ENCODE assay signal across 9 cellular contexts in the genomic region with DNA sequence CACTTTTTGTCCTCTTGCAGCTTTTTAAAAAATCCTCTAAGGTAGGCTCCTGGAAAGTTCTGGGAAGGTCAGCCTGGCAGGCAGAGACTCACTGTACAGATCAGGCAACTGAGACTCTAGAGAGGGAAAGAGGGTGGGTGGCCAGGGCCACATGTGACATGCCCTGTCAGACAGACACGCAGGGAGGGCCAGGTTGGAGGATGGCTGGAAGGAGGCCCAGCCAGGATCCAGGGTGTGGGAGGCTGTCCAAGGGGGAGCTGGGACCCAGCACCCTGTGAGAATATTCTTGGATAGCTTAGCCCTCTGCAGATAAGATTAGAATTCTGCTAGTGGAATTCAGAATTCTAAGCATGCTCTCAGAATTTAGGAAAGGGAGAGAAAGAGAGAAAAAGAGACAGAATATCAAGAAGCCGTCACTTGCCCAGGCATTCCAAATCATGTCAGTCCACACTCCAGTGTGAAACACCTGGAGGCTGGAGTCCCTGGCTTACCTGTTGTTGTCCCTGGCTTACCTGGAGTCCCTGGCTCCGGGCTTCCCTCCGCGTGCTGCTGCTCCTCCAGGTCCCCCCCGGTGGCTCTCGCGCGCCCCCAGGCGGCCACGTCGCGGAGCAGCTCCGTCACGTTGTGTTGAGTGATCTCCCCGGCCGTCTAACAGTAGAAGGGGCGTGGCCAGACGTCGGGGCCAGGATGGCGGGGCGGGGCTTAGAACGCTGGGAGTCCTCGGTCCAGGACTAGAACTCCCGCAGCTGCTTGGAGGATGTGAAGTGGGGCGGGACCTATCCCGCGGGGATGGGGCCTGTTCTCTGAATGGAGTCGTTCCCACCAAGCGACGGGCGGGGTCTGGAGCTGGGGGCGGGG. TPM values are rescaled to one million over a fixed set of nuclear protein-coding genes. Genes with fewer than 3 reads are reported as not detected.
A peak's percentile ranks its signal among the peaks of the same experiment; 100 is the strongest.
DNase-seq lines count a peak whose midpoint lies in the region; ATAC-seq, FAIRE-seq and TF ChIP-seq lines count a peak whose summit lies in the region.
"Had no signal": no experiment of that assay in that cellular context is flagged by ENCODE, and none has a peak within 500 bp of the region (broad histone marks: within the 10 kb centered on the region; RNA-seq: fewer than 3 reads in every experiment).

No MANE protein-coding gene starts in this region.

- H3K36me3 ChIP-seq in DND-41 (ENCODE audit: insufficient read depth, low read length) (no peaks in the 10 kb centered on the region), mammary epithelial cell (ENCODE audit: insufficient read depth, low read length) (no peaks in the 10 kb centered on the region), kidney (ENCODE audit: control insufficient read depth in 1 of 2, insufficient read depth in 2 of 2, low read length in 2 of 2) (no peaks in the 10 kb centered on the region)

- intact Hi-C loops in mammary epithelial cell (cut with micrococcal nuclease) (loop anchor here (1.0 to 5.0 kb wide), 3 partner anchors 14 to 278 kb away; no protein-coding TSS in a partner anchor), kidney (cut with DNase I) (no loop called here)

- FAIRE-seq in kidney (lab: Jason Lieb, UNC) = no peak

- in situ Hi-C loops in mammary epithelial cell (cut with MboI; ENCODE audit: low sequenced_read_pairs in 2 of 2) = no loop called here

- H3K4me1 ChIP-seq in DND-41 (ENCODE audit: insufficient read depth, low read length) = no peaks in the 10 kb centered on the region
- peaks cover 18% of the 10 kb centered on the region for H3K4me1 ChIP-seq in mammary epithelial cell (ENCODE audit: insufficient read depth, low read length)
- H3K4me1 ChIP-seq in kidney (ENCODE audit: control insufficient read depth in 1 of 2, insufficient read depth in 1 of 2, low read depth in 1 of 2, low read length in 2 of 2) = no peaks in the 10 kb centered on the region

- ATAC-seq in DND-41 (ENCODE audit: insufficient read depth, low read depth) (peak; percentile 96), HG03159 (IDR thresholded peaks at IDR 0.05; ENCODE audit: unreplicated experiment) (peak; percentile 86), HG03025 (IDR thresholded peaks at IDR 0.05; ENCODE audit: low FRiP score, unreplicated experiment) (no peak)

- 6% methylated on average over 5 of the region's 33 CpGs for WGBS in mammary epithelial cell (ENCODE audit: low coverage, missing lambda C conversion rate)

- dilution Hi-C loops in mammary epithelial cell (cut with HindIII; ENCODE audit: low sequenced_read_pairs) = no loop called here

- H3K27me3 ChIP-seq in DND-41 (ENCODE audit: insufficient read depth, low read length, poor library complexity) (peaks cover under 1% of the 10 kb centered on the region), mammary epithelial cell (ENCODE audit: insufficient read depth, low read length) (peaks cover 2% of the 10 kb centered on the region)

- H3K9me3 ChIP-seq in DND-41 (ENCODE audit: insufficient read depth, low read length, severe bottlenecking) = no peaks in the 10 kb centered on the region
- H3K9me3 ChIP-seq in mammary epithelial cell (replicated peaks; ENCODE audit: insufficient read depth, low read length) = no peaks in the 10 kb centered on the region
- no peaks in the 10 kb centered on the region for H3K9me3 ChIP-seq in kidney (ENCODE audit: control insufficient read depth in 1 of 2, low read length in 2 of 2)

- H3K4me2 ChIP-seq in DND-41 (ENCODE audit: insufficient read depth, low read length) = no peak overlapping the region
- no peak overlapping the region for H3K4me2 ChIP-seq in mammary epithelial cell (ENCODE audit: insufficient read depth, low read depth, low read length)

- CTCF ChIA-PET in mammary epithelial cell (lab: Charles Lee; ENCODE audit: low non-redundant PET) = interaction anchor here (0.8 kb wide), 1 partner anchor 14 kb away, joined by 4 read pairs; no protein-coding TSS in a partner anchor

- H3K27ac ChIP-seq in DND-41 (ENCODE audit: low read length) (no peak overlapping the region), mammary epithelial cell (ENCODE audit: insufficient read depth, low read depth, low read length) (no peak overlapping the region), kidney (ENCODE audit: low read depth in 2 of 2, low read length in 2 of 2) (no peak overlapping the region)
- H3K27ac ChIP-seq: epithelial cell of prostate had no signal

- H3K9ac ChIP-seq in DND-41 (ENCODE audit: low read depth, low read length) (no peak overlapping the region), mammary epithelial cell (ENCODE audit: insufficient read depth, low read length) (no peak overlapping the region), kidney (ENCODE audit: low read length in 2 of 2) (no peak overlapping the region)

- no peaks in the 10 kb centered on the region for H4K20me1 ChIP-seq in DND-41 (ENCODE audit: insufficient read depth, low read length)
- H4K20me1 ChIP-seq in mammary epithelial cell (ENCODE audit: insufficient read depth, low read length) = no peaks in the 10 kb centered on the region

- DNase-seq in DND-41 = peak; percentile 93
- DNase-seq in NCI-H446 treated with DMSO at 0.1 percent for 48 hours (lab: John Stamatoyannopoulos, UW) = peak; percentile 75
- peak; percentile 63 for DNase-seq in activated CD4-positive, CD25-positive, alpha-beta regulatory T cell treated with anti-CD3 and anti-CD28 coated beads, Interleukin-2, amount 50 U/mL, for 16 hours (ENCODE audit: low read depth, low spot score)
- DNase-seq in mammary epithelial cell = peak; percentile 83
- DNase-seq in kidney = peak; percentile 91
- peak; percentile 81 for DNase-seq in stimulated activated CD4-positive, alpha-beta T cell treated with anti-CD3 and anti-CD28 coated beads, Interleukin-2, amount 100 ng/mL, for 4 hours (ENCODE audit: low read depth)

- TF ChIP-seq CTCF in DND-41 (IDR thresholded peaks at IDR 0.05; ENCODE audit: borderline replicate concordance, extremely low read depth, low read length, poor library complexity, severe bottlenecking) (peak; percentile 96), mammary epithelial cell (conservative IDR thresholded peaks at IDR 0.05 in 1 of 2, IDR thresholded peaks at IDR 0.05 in 1 of 2; ENCODE audit: extremely low read depth in 1 of 2, insufficient read depth in 1 of 2, low read depth in 1 of 2, low read length in 2 of 2) (peak; percentile 86 to 97), kidney (IDR thresholded peaks at IDR 0.05; ENCODE audit: borderline replicate concordance, extremely low read depth, insufficient read depth) (peak; percentile 48)

- no TSS peak for BruUV-seq in mammary epithelial cell (replicated peaks; lab: Mats Ljungman, UMichigan)

- H3K4me3 ChIP-seq in DND-41 (ENCODE audit: low read depth in 1 of 2, low read length in 2 of 2) = no peak overlapping the region
- no peak overlapping the region for H3K4me3 ChIP-seq in mammary epithelial cell (replicated peaks in 1 of 3; ENCODE audit: insufficient read depth in 1 of 3, low read depth in 2 of 3, low read length in 3 of 3)
- H3K4me3 ChIP-seq in kidney (ENCODE audit: low read length in 2 of 2) = no peak overlapping the region

- H2AFZ ChIP-seq in DND-41 (ENCODE audit: low read depth, low read length) (no peak overlapping the region), mammary epithelial cell (ENCODE audit: low read depth, low read length) (peak overlapping the region; percentile 15)

- H3K79me2 ChIP-seq in DND-41 (ENCODE audit: insufficient read depth, low read length) (no peaks in the 10 kb centered on the region), mammary epithelial cell (ENCODE audit: insufficient read depth, low read length) (no peaks in the 10 kb centered on the region)

RNA-seq across cellular contexts. Expression of a gene that starts 2.8 kb away (rescaled TPM):
- total RNA-seq in mammary epithelial cell (1 to 10 TPM in 1 of 2 donors, not detected in 1; 1.3 TPM), kidney (0.41 TPM)
- polyA plus RNA-seq in mammary epithelial cell (0.22 TPM), kidney (ENCODE audit: insufficient read depth, low read depth, low replicate concordance) (1.7 TPM)
- polyA minus RNA-seq in mammary epithelial cell = not detected

RNA-seq across cellular contexts. Expression of a gene that starts 6.1 kb away (rescaled TPM):
- 1 to 10 TPM; 1.5 to 2.2 TPM for total RNA-seq in mammary epithelial cell
- 1.3 TPM for polyA plus RNA-seq in mammary epithelial cell
- not detected for polyA minus RNA-seq in mammary epithelial cell
- 11.4 TPM for total RNA-seq in kidney
- 5.1 TPM for polyA plus RNA-seq in kidney (ENCODE audit: insufficient read depth, low read depth, low replicate concordance)

RNA-seq across cellular contexts. Expression of a gene that starts 11.4 kb away (rescaled TPM):
- total RNA-seq in mammary epithelial cell (10 to 100 TPM; 16.5 to 85.2 TPM), kidney (not detected)
- polyA plus RNA-seq in mammary epithelial cell (21.5 TPM), kidney (ENCODE audit: insufficient read depth, low read depth, low replicate concordance) (not detected)
- 24.5 TPM for polyA minus RNA-seq in mammary epithelial cell

RNA-seq across cellular contexts. Expression of a gene that starts 19.7 kb away (rescaled TPM):
- total RNA-seq in mammary epithelial cell = 1 to 10 TPM in 1 of 2 donors, under 1 TPM in 1; 0.33 to 1.1 TPM
- 0.08 TPM for polyA plus RNA-seq in mammary epithelial cell
- polyA minus RNA-seq in mammary epithelial cell = not detected
- not detected for total RNA-seq in kidney
- not detected for polyA plus RNA-seq in kidney (ENCODE audit: insufficient read depth, low read depth, low replicate concordance)

RNA-seq across cellular contexts. Expression of a gene that starts 42.9 kb away (rescaled TPM):
- 10 to 100 TPM; 29.8 to 74.8 TPM for total RNA-seq in mammary epithelial cell
- 27.5 TPM for polyA plus RNA-seq in mammary epithelial cell
- 6.7 TPM for polyA minus RNA-seq in mammary epithelial cell
- 146 TPM for total RNA-seq in kidney
- polyA plus RNA-seq in kidney (ENCODE audit: insufficient read depth, low read depth, low replicate concordance) = 89.0 TPM

Comparison
In these comparisons a context has a peak if more than half of its experiments do, and no peak if none do; other contexts are left out.
1. RNA of a gene that starts 11.4 kb away (total RNA-seq): 16.5 to 85.2 TPM in mammary epithelial cell; not detected in kidney (single experiment); every median in the first group is over 10 times any median in the second.
2. Peak in every context shown above with its lines, with median percentiles within 50 percentile points of each other: DNase-seq and CTCF ChIP-seq.